ENCODE assay signal across 8 cellular contexts in the genomic region with DNA sequence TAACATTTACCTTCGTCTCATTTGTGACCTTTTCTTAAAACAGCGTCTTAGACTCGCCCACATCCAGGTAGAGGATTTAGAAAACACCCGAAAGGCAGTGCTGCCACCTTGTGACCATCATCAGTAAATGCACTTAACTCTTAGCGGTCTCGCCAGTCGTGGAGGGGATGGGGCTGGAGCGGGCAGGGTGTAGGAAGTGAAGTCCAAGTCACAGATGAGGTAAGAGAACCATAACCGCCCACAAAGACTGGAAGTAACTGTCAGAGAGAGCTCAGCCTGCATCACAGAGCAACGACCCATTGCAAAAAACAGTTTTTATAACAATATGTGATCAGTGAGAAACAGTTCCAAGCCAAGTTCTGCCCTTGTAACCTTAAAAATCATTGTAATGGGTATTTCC. TPM values are rescaled to one million over a fixed set of nuclear protein-coding genes. Genes with fewer than 3 reads are reported as not detected.
DNase-seq lines count a peak whose midpoint lies in the region; ATAC-seq and TF ChIP-seq lines count a peak whose summit lies in the region.

No MANE protein-coding gene starts in this region.

- H3K36me3 ChIP-seq in PC-3 (ENCODE audit: low read depth, low read length), result no peaks in the 10 kb centered on the region
- H3K36me3 ChIP-seq in tibial nerve, result no peaks in the 10 kb centered on the region

- TF ChIP-seq EP300 in tibial nerve (IDR thresholded peaks at IDR 0.05), result no peak

- peak overlapping the region; percentile 60 for H2AFZ ChIP-seq in PC-3 (ENCODE audit: low read length)

- H3K36me3 Mint-ChIP-seq in activated T-cell treated with anti-CD3 and anti-CD28 coated beads, Interleukin-2, amount 50 U/mL, for 4 hours (ENCODE audit: insufficient read depth), result no peaks in the 10 kb centered on the region

- H4K20me1 ChIP-seq in PC-3 (ENCODE audit: low read length), result no peaks in the 10 kb centered on the region

- CTCF ChIA-PET in PC-3 (lab: Charles Lee), result interaction anchor here (0.5 to 1.1 kb wide), 5 partner anchors 31 to 155 kb away, joined by 3 to 7 read pairs (median 3); no protein-coding TSS in a partner anchor

- no peaks in the 10 kb centered on the region for H3K79me2 ChIP-seq in PC-3 (ENCODE audit: low read length)

- H3K27me3 ChIP-seq in PC-3 (ENCODE audit: low read length), result no peaks in the 10 kb centered on the region
- peaks cover 0 to 43% of the 10 kb centered on the region in 2 donors for H3K27me3 ChIP-seq in tibial nerve

- WGBS in tibial nerve, 2 donors, result 2 to 3% methylated on average over 10 of the region's 10 CpGs

- H3K4me2 ChIP-seq in PC-3 (ENCODE audit: low read length), result peak overlapping the region; percentile 58

- no peaks in the 10 kb centered on the region for H3K9me2 ChIP-seq in PC-3 (replicated peaks; ENCODE audit: low read length)

- intact Hi-C loops in PC-3 (cut with micrococcal nuclease), result loop anchor here (1.0 kb wide), 2 partner anchors 28 to 32 kb away; no protein-coding TSS in a partner anchor

- H3K4me3 ChIP-seq in PC-3 (ENCODE audit: low read length) (no peak overlapping the region), fibroblast of the aortic adventitia (ENCODE audit: low read depth, low read length) (no peak overlapping the region), tibial nerve (no peak overlapping the region)

- no peak for TF ChIP-seq POLR2A in tibial nerve (IDR thresholded peaks at IDR 0.05)

- no peak overlapping the region for H3K4me3 Mint-ChIP-seq in activated T-cell treated with anti-CD3 and anti-CD28 coated beads, Interleukin-2, amount 50 U/mL, for 4 hours

- BruUV-seq in PC-3 (replicated peaks; lab: Mats Ljungman, UMichigan), result no TSS peak

- no peaks in the 10 kb centered on the region for H3K9me3 Mint-ChIP-seq in activated T-cell treated with anti-CD3 and anti-CD28 coated beads, Interleukin-2, amount 50 U/mL, for 4 hours

- H3K27ac ChIP-seq in PC-3 (ENCODE audit: low read length) (peak overlapping the region; percentile 54), tibial nerve (no peak overlapping the region)

- H3K9ac ChIP-seq in PC-3 (ENCODE audit: low read length), result peak overlapping the region; percentile 46

- POLR2A ChIA-PET in PC-3 (lab: Charles Lee; ENCODE audit: unreplicated experiment), result no interaction called here

- ATAC-seq in PC-3 (peak; percentile 85), omental fat pad (ENCODE audit: low FRiP score) (peak; percentile 44), GM19035 (IDR thresholded peaks at IDR 0.05; ENCODE audit: unreplicated experiment) (no peak)
- peak; percentile 89 to 94 for ATAC-seq in activated T-cell treated with anti-CD3 and anti-CD28 coated beads, Interleukin-2, amount 50 U/mL, for 4 hours

- H3K9me3 ChIP-seq in PC-3 (ENCODE audit: low read length) (no peaks in the 10 kb centered on the region), tibial nerve (no peaks in the 10 kb centered on the region)

- H3K4me1 ChIP-seq in PC-3 (ENCODE audit: insufficient read depth, low read length) (peaks cover 15% of the 10 kb centered on the region), tibial nerve (peaks cover 0 to 9% (median 4%) of the 10 kb centered on the region in 4 donors)

- no peaks in the 10 kb centered on the region for H3F3A ChIP-seq in PC-3 (ENCODE audit: low read length, unreplicated experiment)

- H3K27me3 Mint-ChIP-seq in activated T-cell treated with anti-CD3 and anti-CD28 coated beads, Interleukin-2, amount 50 U/mL, for 4 hours (ENCODE audit: low read depth), result peaks cover 61% of the 10 kb centered on the region

- H3K4me1 Mint-ChIP-seq in activated T-cell treated with anti-CD3 and anti-CD28 coated beads, Interleukin-2, amount 50 U/mL, for 4 hours (ENCODE audit: low read depth), result peaks cover 17% of the 10 kb centered on the region

- DNase-seq in DMS79 treated with DMSO at 0.1 percent for 48 hours (lab: John Stamatoyannopoulos, UW) (peak; percentile 98), Kasumi-1 (lab: John Stamatoyannopoulos, UW) (peak; percentile 86 to 89), PC-3 (peak; percentile 83), fibroblast of the aortic adventitia (ENCODE audit: low read depth) (peak; percentile 72), omental fat pad (ENCODE audit: low spot score) (no peak), tibial nerve (ENCODE audit: low spot score in 2 of 2) (peak in 1 of 2 donors; percentile 18)
- DNase-seq in activated T-cell treated with anti-CD3 and anti-CD28 coated beads, Interleukin-2, amount 50 U/mL, for 4 hours, result peak; percentile 64

- TF ChIP-seq CTCF in PC-3 (conservative IDR thresholded peaks at IDR 0.05; ENCODE audit: low read depth, low read length) (peak; percentile 76), fibroblast of the aortic adventitia (IDR thresholded peaks at IDR 0.05; ENCODE audit: insufficient read depth, low read length) (peak; percentile 86), omental fat pad (IDR thresholded peaks at IDR 0.05) (no peak), tibial nerve (IDR thresholded peaks at IDR 0.05) (peak; percentile 43 to 72 (median 58))

RNA-seq across cellular contexts. Expression of gene CEACAM3, which starts 10.7 kb away (rescaled TPM):
- total RNA-seq in PC-3 (2014; rRNA removed) (not detected in 2 replicates), fibroblast of the aortic adventitia (ENCODE audit: low replicate concordance) (not detected in 2 replicates), omental fat pad (10 to 100 TPM in 1 of 4 donors, not detected in 3; 20.3 TPM), tibial nerve (1 to 10 TPM in 1 of 4 donors, not detected in 3; 1.0 TPM)
- not detected for total RNA-seq in activated T-cell treated with anti-CD3 and anti-CD28 coated beads, Interleukin-2, amount 50 U/mL, for 4 hours

RNA-seq across cellular contexts. Expression of gene CEACAM6, which starts 30.3 kb away (rescaled TPM):
- total RNA-seq in PC-3 (2014; rRNA removed) (7.1 and 9.0 TPM in 2 replicates), fibroblast of the aortic adventitia (ENCODE audit: low replicate concordance) (not detected in 2 replicates), omental fat pad (under 1 TPM in 1 of 4 donors, not detected in 3; 0.19 TPM), tibial nerve (not detected)
- total RNA-seq in activated T-cell treated with anti-CD3 and anti-CD28 coated beads, Interleukin-2, amount 50 U/mL, for 4 hours, result under 1 TPM; 0.23 to 0.27 (median 0.26) TPM

RNA-seq across cellular contexts. Expression of gene LYPD4, which starts 58.8 kb away (rescaled TPM):
- not detected in 2 replicates for total RNA-seq in PC-3 (2014; rRNA removed)
- total RNA-seq in activated T-cell treated with anti-CD3 and anti-CD28 coated beads, Interleukin-2, amount 50 U/mL, for 4 hours, result not detected
- total RNA-seq in fibroblast of the aortic adventitia (ENCODE audit: low replicate concordance), result not detected in 2 replicates
- total RNA-seq in omental fat pad, result not detected
- total RNA-seq in tibial nerve, result not detected

RNA-seq across cellular contexts. Expression of gene DMRTC2, which starts 59.2 kb away (rescaled TPM):
- total RNA-seq in PC-3 (2014; rRNA removed), result not detected in 2 replicates
- total RNA-seq in activated T-cell treated with anti-CD3 and anti-CD28 coated beads, Interleukin-2, amount 50 U/mL, for 4 hours, result not detected
- not detected in 2 replicates for total RNA-seq in fibroblast of the aortic adventitia (ENCODE audit: low replicate concordance)
- total RNA-seq in omental fat pad, result not detected
- total RNA-seq in tibial nerve, result not detected

Comparison
In these comparisons a context has a peak if more than half of its experiments do, and no peak if none do; other contexts are left out.
1. CTCF ChIP-seq: peak in PC-3 (single experiment), fibroblast of the aortic adventitia (single experiment) and tibial nerve (5 of 5); none in omental fat pad (0 of 3).